1 cellular context compared by ENCODE assay signal in the genomic region with DNA sequence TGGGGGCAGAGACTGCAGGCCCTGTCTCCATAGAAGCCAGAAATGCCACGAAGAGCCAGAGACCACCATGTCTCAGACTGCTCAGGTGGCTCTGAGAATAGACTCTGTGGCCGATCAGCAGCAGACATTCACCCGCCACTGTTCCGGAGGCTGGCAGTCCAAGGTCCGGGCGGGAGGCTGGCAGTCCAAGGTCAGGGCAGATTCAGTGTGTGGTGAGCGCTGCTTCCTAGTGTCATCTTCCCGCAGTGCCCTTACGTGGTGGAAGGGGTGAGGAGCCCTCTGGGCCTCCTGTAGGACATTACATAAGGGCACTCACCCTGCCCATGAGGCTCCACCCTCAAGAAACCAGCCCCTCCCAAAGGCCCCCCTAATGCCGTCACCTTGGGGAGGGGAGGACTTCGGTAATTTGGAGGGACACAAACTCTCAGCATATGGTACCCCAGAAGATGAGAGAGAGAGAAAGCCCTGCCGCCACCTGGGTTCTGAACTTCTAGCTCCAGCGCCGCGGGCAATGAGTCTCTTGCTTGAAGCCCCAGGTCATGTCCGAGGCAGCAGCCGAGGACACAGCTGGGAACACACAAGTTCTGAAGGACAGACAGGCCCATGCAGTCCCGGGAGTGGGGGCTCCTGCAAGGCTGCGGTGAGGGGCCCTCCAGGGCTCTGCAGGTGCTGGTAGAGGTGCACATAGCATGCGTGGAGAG.
TF ChIP-seq lines count a peak whose summit lies in the region.

No MANE protein-coding gene starts in this region.

TF ChIP-seq in HepG2, 621 proteins besides CTCF, POLR2A, EP300 and RAD21 (continued from another document):
- TF ChIP-seq, protein P1, sequence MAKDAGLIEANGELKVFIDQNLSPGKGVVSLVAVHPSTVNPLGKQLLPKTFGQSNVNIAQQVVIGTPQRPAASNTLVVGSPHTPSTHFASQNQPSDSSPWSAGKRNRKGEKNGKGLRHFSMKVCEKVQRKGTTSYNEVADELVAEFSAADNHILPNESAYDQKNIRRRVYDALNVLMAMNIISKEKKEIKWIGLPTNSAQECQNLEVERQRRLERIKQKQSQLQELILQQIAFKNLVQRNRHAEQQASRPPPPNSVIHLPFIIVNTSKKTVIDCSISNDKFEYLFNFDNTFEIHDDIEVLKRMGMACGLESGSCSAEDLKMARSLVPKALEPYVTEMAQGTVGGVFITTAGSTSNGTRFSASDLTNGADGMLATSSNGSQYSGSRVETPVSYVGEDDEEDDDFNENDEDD (CRISPR knock-in tag; IDR thresholded peaks at IDR 0.05; ENCODE audit: borderline replicate concordance) = peak; percentile 47; the same call in 1 of the 2 replicates
- TF ChIP-seq KMT2B (CRISPR knock-in tag; IDR thresholded peaks at IDR 0.05) (no peak), KDM2A (CRISPR knock-in tag; IDR thresholded peaks at IDR 0.05; ENCODE audit: borderline replicate concordance, low read depth) (peak; percentile 67; the same call in 1 of the 2 replicates), AGO2 (optimal IDR thresholded peaks at IDR 0.05; ENCODE audit: low read depth, low read length) (no peak), SMARCE1 (IDR thresholded peaks at IDR 0.05; ENCODE audit: borderline replicate concordance) (no peak), CAMTA2 (CRISPR knock-in tag; IDR thresholded peaks at IDR 0.05; ENCODE audit: borderline replicate concordance) (no peak), EHMT2 (IDR thresholded peaks at IDR 0.05; ENCODE audit: borderline replicate concordance, low read depth, low read length) (no peak), FOXJ3 (CRISPR knock-in tag; IDR thresholded peaks at IDR 0.05; ENCODE audit: borderline replicate concordance) (no peak), ZBTB7A (CRISPR knock-in tag; IDR thresholded peaks at IDR 0.05) (no peak), GZF1 (CRISPR knock-in tag; IDR thresholded peaks at IDR 0.05) (no peak), ZNF782 (CRISPR knock-in tag; IDR thresholded peaks at IDR 0.05; ENCODE audit: borderline replicate concordance) (no peak), GATAD1 (CRISPR knock-in tag; IDR thresholded peaks at IDR 0.05) (peak; percentile 44; the same call in 1 of the 2 replicates), SMAD3 (CRISPR knock-in tag; IDR thresholded peaks at IDR 0.05) (no peak), CEBPG (CRISPR knock-in tag; IDR thresholded peaks at IDR 0.05) (no peak; the same call in 1 of the 2 replicates), ZNF180 (CRISPR knock-in tag; IDR thresholded peaks at IDR 0.05; ENCODE audit: borderline replicate concordance, low read depth) (no peak), ZNF543 (CRISPR knock-in tag; IDR thresholded peaks at IDR 0.05) (peak; percentile 84; the same call in 1 of the 2 replicates), NBN (conservative IDR thresholded peaks at IDR 0.05) (no peak), ZNF546 (CRISPR knock-in tag; conservative IDR thresholded peaks at IDR 0.05) (no peak), MED13 (CRISPR knock-in tag; IDR thresholded peaks at IDR 0.05) (no peak), ZSCAN25 (CRISPR knock-in tag; IDR thresholded peaks at IDR 0.05) (peak; percentile 83), ZC3H13 (CRISPR knock-in tag; IDR thresholded peaks at IDR 0.05) (no peak), TMF1 (CRISPR knock-in tag; IDR thresholded peaks at IDR 0.05; ENCODE audit: low read depth) (no peak)
- TF ChIP-seq, protein P2, sequence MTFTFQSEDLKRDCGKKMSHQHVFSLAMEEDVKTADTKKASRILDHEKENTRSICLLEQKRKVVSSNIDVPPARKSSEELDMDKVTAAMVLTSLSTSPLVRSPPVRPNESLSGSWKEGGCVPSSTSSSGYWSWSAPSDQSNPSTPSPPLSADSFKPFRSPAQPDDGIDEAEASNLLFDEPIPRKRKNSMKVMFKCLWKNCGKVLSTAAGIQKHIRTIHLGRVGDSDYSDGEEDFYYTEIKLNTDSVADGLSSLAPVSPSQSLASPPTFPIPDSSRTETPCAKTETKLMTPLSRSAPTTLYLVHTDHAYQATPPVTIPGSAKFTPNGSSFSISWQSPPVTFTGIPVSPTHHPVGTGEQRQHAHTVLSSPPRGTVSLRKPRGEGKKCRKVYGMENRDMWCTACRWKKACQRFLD (CRISPR knock-in tag; IDR thresholded peaks at IDR 0.05; ENCODE audit: borderline replicate concordance) = no peak
- TF ChIP-seq, protein P3, sequence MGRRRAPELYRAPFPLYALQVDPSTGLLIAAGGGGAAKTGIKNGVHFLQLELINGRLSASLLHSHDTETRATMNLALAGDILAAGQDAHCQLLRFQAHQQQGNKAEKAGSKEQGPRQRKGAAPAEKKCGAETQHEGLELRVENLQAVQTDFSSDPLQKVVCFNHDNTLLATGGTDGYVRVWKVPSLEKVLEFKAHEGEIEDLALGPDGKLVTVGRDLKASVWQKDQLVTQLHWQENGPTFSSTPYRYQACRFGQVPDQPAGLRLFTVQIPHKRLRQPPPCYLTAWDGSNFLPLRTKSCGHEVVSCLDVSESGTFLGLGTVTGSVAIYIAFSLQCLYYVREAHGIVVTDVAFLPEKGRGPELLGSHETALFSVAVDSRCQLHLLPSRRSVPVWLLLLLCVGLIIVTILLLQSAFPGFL (CRISPR knock-in tag; IDR thresholded peaks at IDR 0.05) = no peak
- TF ChIP-seq, protein P4, sequence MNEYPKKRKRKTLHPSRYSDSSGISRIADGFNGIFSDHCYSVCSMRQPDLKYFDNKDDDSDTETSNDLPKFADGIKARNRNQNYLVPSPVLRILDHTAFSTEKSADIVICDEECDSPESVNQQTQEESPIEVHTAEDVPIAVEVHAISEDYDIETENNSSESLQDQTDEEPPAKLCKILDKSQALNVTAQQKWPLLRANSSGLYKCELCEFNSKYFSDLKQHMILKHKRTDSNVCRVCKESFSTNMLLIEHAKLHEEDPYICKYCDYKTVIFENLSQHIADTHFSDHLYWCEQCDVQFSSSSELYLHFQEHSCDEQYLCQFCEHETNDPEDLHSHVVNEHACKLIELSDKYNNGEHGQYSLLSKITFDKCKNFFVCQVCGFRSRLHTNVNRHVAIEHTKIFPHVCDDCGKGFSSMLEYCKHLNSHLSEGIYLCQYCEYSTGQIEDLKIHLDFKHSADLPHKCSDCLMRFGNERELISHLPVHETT (CRISPR knock-in tag; conservative IDR thresholded peaks at IDR 0.05) = no peak
- TF ChIP-seq, protein P5, sequence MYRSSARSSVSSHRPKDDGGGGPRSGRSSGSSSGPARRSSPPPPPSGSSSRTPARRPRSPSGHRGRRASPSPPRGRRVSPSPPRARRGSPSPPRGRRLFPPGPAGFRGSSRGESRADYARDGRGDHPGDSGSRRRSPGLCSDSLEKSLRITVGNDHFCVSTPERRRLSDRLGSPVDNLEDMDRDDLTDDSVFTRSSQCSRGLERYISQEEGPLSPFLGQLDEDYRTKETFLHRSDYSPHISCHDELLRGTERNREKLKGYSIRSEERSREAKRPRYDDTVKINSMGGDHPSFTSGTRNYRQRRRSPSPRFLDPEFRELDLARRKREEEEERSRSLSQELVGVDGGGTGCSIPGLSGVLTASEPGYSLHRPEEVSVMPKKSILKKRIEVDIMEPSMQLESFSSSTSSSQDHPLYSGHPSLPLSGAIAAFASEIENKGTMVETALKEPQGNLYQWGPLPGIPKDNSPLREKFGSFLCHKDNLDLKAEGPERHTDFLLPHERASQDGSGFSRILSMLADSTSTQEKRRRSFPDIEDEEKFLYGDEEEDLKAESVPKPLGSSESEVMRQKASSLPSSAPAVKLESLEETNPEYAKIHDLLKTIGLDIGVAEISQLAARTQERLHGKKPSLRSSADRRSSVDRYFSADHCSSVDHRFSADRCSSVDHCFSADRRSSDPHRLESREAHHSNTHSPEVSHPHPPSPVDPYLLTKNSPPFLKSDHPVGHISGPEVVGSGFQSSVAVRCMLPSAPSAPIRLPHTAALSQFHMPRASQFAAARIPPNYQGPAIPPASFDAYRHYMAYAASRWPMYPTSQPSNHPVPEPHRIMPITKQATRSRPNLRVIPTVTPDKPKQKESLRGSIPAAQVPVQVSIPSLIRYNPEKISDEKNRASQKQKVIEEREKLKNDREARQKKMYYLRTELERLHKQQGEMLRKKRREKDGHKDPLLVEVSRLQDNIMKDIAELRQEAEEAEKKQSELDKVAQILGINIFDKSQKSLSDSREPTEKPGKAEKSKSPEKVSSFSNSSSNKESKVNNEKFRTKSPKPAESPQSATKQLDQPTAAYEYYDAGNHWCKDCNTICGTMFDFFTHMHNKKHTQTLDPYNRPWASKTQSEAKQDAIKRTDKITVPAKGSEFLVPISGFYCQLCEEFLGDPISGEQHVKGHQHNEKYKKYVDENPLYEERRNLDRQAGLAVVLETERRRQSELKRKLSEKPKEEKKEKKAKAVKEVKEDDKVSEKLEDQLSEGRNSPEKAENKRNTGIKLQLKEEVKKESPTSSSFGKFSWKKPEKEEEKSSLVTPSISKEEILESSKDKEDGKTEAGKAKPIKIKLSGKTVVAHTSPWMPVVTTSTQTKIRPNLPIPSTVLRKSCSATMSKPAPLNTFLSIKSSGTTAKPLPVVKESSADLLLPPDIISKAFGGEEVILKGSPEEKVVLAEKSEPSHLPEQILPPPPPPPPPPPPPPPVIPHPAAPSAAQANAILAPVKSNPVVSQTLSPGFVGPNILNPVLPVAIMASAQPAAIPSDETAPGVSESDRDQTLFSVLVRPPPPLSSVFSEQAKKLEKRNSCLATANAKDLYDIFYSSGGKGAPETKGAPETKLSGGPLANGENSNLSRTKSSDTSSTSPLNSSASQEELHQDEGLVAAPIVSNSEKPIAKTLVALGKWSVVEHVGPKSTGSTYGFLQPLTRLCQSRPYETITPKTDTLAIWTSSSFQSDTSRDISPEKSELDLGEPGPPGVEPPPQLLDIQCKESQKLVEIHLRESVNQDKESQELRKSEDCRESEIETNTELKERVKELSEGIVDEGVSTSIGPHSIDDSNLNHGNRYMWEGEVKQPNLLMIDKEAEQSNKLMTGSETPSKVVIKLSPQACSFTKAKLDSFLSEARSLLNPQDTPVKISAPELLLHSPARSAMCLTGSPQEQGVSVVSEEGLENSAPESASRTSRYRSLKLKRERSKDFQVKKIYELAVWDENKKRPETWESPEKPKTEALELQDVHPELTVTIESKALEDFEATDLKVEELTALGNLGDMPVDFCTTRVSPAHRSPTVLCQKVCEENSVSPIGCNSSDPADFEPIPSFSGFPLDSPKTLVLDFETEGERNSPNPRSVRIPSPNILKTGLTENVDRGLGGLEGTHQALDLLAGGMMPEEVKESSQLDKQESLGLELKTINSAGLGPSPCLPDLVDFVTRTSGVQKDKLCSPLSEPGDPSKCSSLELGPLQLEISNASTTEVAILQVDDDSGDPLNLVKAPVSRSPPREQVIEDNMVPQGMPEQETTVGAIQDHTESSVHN (CRISPR knock-in tag; IDR thresholded peaks at IDR 0.05) = no peak
